ENCODE assay signal across 21 cellular contexts in genomic region chr6:42907336-42907735, GRCh38. TPM values are rescaled to one million over a fixed set of nuclear protein-coding genes. Genes with fewer than 3 reads are reported as not detected.
"Had no signal": no experiment of that assay in that cellular context is flagged by ENCODE, and none has a peak within 500 bp of the region (broad histone marks: within the 10 kb centered on the region; RNA-seq: fewer than 3 reads in every experiment).

No MANE protein-coding gene starts in this region.

- H3K36me3 ChIP-seq: neutrophil, prostate gland, SJSA1, upper lobe of right lung had no signal

- H3K27me3 ChIP-seq: SJSA1, upper lobe of right lung had no signal

- H3K4me1 ChIP-seq: upper lobe of right lung had no signal

- DNase-seq: activated CD4-positive, alpha-beta T cell treated with anti-CD3 and anti-CD28 coated beads, Interleukin-2, amount 10 ng/mL, durations not matched to agents 24 days and 14 days; activated CD4-positive, CD25-positive, alpha-beta regulatory T cell; activated CD8-positive, alpha-beta memory T cell treated with anti-CD3 and anti-CD28 coated beads, Interleukin-2, amount 50 U/mL, for 4 hours; activated CD8-positive, alpha-beta T cell treated with anti-CD3 and anti-CD28 coated beads, Interleukin-2, amount 10 ng/mL, durations not matched to agents 7 days and 5 days; activated T-cell treated with anti-CD3 and anti-CD28 coated beads, Interleukin-2, amount 50 U/mL, for 48 hours; aorta; dermis blood vessel endothelial cell; immature natural killer cell; mucosa of descending colon; naive thymus-derived CD4-positive, alpha-beta T cell; upper lobe of right lung had no signal

- H3K4me3 Mint-ChIP-seq: activated CD4-positive, alpha-beta T cell treated with anti-CD3 and anti-CD28 coated beads, Interleukin-2, amount 10 ng/mL, durations not matched to agents 24 days and 14 days; activated CD8-positive, alpha-beta T cell treated with anti-CD3 and anti-CD28 coated beads, Interleukin-2, amount 10 ng/mL, durations not matched to agents 7 days and 5 days; immature natural killer cell; naive thymus-derived CD4-positive, alpha-beta T cell; stimulated activated naive CD8-positive, alpha-beta T cell treated with anti-CD3 and anti-CD28 coated beads, Interleukin-15, Interleukin-2, amounts not matched to agents 100 ng/mL and 50 ng/mL, for 24 hours had no signal

- H3K9me3 ChIP-seq: mucosa of descending colon, neutrophil, prostate gland, SJSA1, upper lobe of right lung had no signal

- H3K36me3 Mint-ChIP-seq: naive thymus-derived CD4-positive, alpha-beta T cell had no signal

- H3K27ac ChIP-seq: neutrophil, prostate gland, SJSA1, upper lobe of right lung had no signal

- H3K27ac Mint-ChIP-seq: activated CD4-positive, alpha-beta T cell treated with anti-CD3 and anti-CD28 coated beads, Interleukin-2, amount 10 ng/mL, durations not matched to agents 24 days and 14 days; activated CD8-positive, alpha-beta T cell treated with anti-CD3 and anti-CD28 coated beads, Interleukin-2, amount 10 ng/mL, durations not matched to agents 7 days and 5 days; immature natural killer cell; naive thymus-derived CD4-positive, alpha-beta T cell; stimulated activated naive CD8-positive, alpha-beta T cell treated with anti-CD3 and anti-CD28 coated beads, Interleukin-15, Interleukin-2, amounts not matched to agents 100 ng/mL and 50 ng/mL, for 24 hours had no signal

- H3K4me1 Mint-ChIP-seq: immature natural killer cell had no signal

- H3K4me3 ChIP-seq: mucosa of descending colon, prostate gland, SJSA1, upper lobe of right lung had no signal

- H3K9me3 Mint-ChIP-seq: activated CD4-positive, alpha-beta T cell treated with anti-CD3 and anti-CD28 coated beads, Interleukin-2, amount 10 ng/mL, durations not matched to agents 24 days and 14 days; immature natural killer cell; naive thymus-derived CD4-positive, alpha-beta T cell; stimulated activated naive CD8-positive, alpha-beta T cell treated with anti-CD3 and anti-CD28 coated beads, Interleukin-15, Interleukin-2, amounts not matched to agents 100 ng/mL and 50 ng/mL, for 24 hours had no signal

- ATAC-seq: activated CD8-positive, alpha-beta T cell treated with anti-CD3 and anti-CD28 coated beads, Interleukin-2, amount 10 ng/mL, durations not matched to agents 7 days and 5 days; mucosa of descending colon; naive thymus-derived CD4-positive, alpha-beta T cell; sciatic nerve; upper lobe of right lung had no signal

RNA-seq across cellular contexts. Expression of gene PTCRA, which starts 8.5 kb away (rescaled TPM):
- total RNA-seq: activated CD4-positive, alpha-beta T cell treated with anti-CD3 and anti-CD28 coated beads, Interleukin-2, amount 10 ng/mL, durations not matched to agents 24 days and 14 days; activated CD8-positive, alpha-beta T cell treated with anti-CD3 and anti-CD28 coated beads, Interleukin-2, amount 10 ng/mL, durations not matched to agents 7 days and 5 days; aorta; cerebellum; dermis blood vessel endothelial cell; lung microvascular endothelial cell; mucosa of descending colon; prostate gland; SJSA1; T-helper 2 cell treated with Interferon-gamma antibody and Interleukin-4, amounts not matched to agents 100 ng/mL and 5 ng/mL, for 36 hours; temporal lobe had no signal
- polyA plus RNA-seq: aorta; esophagus; naive thymus-derived CD4-positive, alpha-beta T cell had no signal

RNA-seq across cellular contexts. Expression of gene GNMT, which starts 53.2 kb away (rescaled TPM):
- total RNA-seq: dermis blood vessel endothelial cell had no signal
- polyA plus RNA-seq: naive thymus-derived CD4-positive, alpha-beta T cell had no signal
